ENCODE assay signal across 1 cellular context in the genomic region with DNA sequence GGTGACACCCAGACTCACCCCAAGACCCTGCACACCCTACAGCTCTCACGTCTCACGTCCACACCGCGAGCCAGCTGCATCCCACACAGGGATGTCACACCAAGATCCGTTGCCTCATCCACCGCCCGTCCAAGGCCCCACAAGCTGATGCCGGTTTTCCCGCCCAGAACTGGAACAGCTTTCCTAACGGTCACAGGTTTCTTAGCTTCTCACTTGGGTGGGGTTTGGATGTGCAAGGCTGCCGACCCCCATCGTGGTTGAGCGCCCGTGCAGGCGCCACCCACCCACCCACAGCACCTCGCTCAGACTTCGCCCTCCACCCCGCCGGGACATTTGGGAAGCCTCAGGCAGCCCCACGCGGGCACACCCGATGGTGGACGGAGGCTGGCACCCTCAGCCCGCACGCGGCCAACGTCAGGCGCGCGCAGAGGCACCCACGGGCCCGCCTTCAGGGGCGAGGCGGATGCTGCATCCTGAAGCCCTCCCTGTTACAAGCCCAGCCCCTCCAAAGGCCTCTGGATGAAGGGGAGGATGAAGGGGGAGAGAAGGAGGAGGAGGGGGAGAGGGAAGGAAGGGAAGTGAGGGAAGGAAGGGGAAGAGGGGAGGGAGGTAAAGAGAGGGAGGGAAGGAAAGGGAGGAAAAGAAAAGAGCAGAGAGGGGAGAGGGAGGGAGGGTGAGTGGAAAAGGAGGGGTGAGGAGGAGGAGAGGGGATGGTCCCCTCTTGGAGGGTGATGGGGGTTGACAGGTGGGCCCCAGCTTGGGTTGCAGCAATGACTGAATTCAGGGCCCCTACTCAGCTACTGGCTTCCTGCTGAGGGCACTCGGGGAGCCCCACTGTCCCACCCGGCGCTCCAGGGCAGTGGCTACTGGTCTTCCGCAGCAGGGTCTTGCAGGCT.
TF ChIP-seq lines count a peak whose summit lies in the region.

No MANE protein-coding gene starts in this region.

TF ChIP-seq in neural cell, 6 proteins besides CTCF, POLR2A, EP300 and RAD21:
- TF ChIP-seq EZH2 (IDR thresholded peaks at IDR 0.05; ENCODE audit: borderline replicate concordance, insufficient read depth, low read length, poor library complexity, severe bottlenecking) (peak; percentile 67), POLR2AphosphoS5 (IDR thresholded peaks at IDR 0.05) (no peak)
